Comparison of ENCODE assay signal across 10 cellular contexts in the genomic region with DNA sequence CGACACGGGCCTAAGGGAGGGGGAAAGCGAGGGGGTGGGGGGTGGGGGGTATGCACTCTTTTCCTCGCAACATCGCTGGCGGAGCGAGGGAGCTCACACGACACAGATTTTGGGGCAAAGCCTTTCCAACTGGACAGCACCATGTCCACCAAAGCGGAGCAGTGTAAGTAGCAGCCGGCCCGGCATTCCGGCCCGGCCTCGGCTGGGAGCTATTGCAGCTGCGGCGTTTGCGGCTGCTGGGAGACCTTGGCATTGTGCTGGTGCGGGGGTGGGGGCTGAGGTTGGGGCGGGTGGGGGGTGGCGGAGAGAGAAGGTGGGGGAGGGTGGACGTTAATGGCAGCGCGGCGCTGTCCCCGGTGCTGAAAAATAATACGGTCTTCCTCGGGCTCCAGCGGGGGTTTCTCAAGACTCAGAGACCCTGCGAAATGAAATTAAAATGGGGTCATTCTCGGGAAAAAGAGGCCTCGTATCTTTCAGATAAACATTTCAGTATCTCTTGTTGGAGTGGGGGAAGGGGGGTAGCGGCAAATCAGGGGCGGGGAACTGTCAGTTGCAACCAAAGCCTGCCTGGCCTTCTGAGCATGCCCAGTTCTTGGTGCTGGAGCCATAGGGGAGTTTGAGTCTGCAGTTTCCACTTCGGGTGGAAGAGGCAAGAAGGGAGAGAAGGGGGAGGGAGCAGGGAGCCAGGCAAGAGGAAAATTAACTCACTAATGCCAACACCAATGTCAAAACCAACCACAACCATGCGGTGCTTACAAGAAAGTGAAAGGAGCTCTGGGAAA. TPM values are rescaled to one million over a fixed set of nuclear protein-coding genes. Genes with fewer than 3 reads are reported as not detected.
A peak's percentile ranks its signal among the peaks of the same experiment; 100 is the strongest.
DNase-seq lines count a peak whose midpoint lies in the region; ATAC-seq, FAIRE-seq and TF ChIP-seq lines count a peak whose summit lies in the region.
"Had no signal": no experiment of that assay in that cellular context is flagged by ENCODE, and none has a peak within 500 bp of the region (broad histone marks: within the 10 kb centered on the region; RNA-seq: fewer than 3 reads in every experiment).

A gene (plus strand): TSS at position 51 of the 782 bp plus-strand sequence. CDS start 91 bp downstream, at position 142.

- TF ChIP-seq POLR2A in GM12878 (IDR thresholded peaks at IDR 0.05; ENCODE audit: low read depth, low read length) = no peak

- 30% methylated on average over 17 of the region's 35 CpGs for WGBS in GM12878 (ENCODE audit: insufficient coverage, insufficient replicate concordance, low lambda C conversion rate, missing lambda C conversion rate)

- peak within 1 kb of the TSS in 1 of 10 donors; percentile 33 for H3K4me3 Mint-ChIP-seq in naive thymus-derived CD4-positive, alpha-beta T cell

- H4K20me1 ChIP-seq in GM12878 (ENCODE audit: control insufficient read depth, insufficient read depth) = no peaks in the 10 kb centered on the region

- intact Hi-C loops in GM12878 (cut with micrococcal nuclease; ENCODE audit: unreplicated experiment) = no loop called here
- intact Hi-C loops in kidney (cut with DNase I) = no loop called here
- intact Hi-C loops in naive thymus-derived CD4-positive, alpha-beta T cell (cut with micrococcal nuclease) = no loop called here

- no peak for TF ChIP-seq EP300 in GM12878 (IDR thresholded peaks at IDR 0.05; ENCODE audit: borderline replicate concordance in 1 of 2, control insufficient read depth in 1 of 2, low read depth in 2 of 2, low read length in 2 of 2)

- ATAC-seq in GM12878 (no peak), HG02678 (IDR thresholded peaks at IDR 0.05; ENCODE audit: unreplicated experiment) (no peak), GM19035 (IDR thresholded peaks at IDR 0.05; ENCODE audit: unreplicated experiment) (no peak)
- no peak for ATAC-seq in naive thymus-derived CD4-positive, alpha-beta T cell

- SMC1A ChIA-PET in GM12878 (lab: Charles Lee; ENCODE audit: uncharacterized antibody, unreplicated experiment) = no interaction called here

- peaks cover 34 to 57% (median 54%) of the 10 kb centered on the region in 5 donors for H3K27me3 Mint-ChIP-seq in naive thymus-derived CD4-positive, alpha-beta T cell

- H3K9ac ChIP-seq in GM12878 (ENCODE audit: control insufficient read depth, insufficient read depth, low read length) = no peak within 1 kb of the TSS
- H3K9ac ChIP-seq in kidney (ENCODE audit: low read length in 2 of 2) = no peak within 1 kb of the TSS

- POLR2A ChIA-PET in GM12878 (lab: Charles Lee) = no interaction called here
- POLR2A ChIA-PET in naive thymus-derived CD4-positive, alpha-beta T cell (lab: Charles Lee) = no interaction called here

- no peaks in the 10 kb centered on the region for H3K4me1 Mint-ChIP-seq in naive thymus-derived CD4-positive, alpha-beta T cell

- BruUV-seq in GM12878 (replicated peaks; lab: Mats Ljungman, UMichigan) = no TSS peak

- H3K36me3 Mint-ChIP-seq in naive thymus-derived CD4-positive, alpha-beta T cell = peaks cover 0 to 4% (median 0%) of the 10 kb centered on the region in 5 donors

- CTCF ChIA-PET in GM12878 (lab: Yijun Ruan, JAX) = no interaction called here
- CTCF ChIA-PET in naive thymus-derived CD4-positive, alpha-beta T cell (lab: Charles Lee) = no interaction called here

- no peak within 1 kb of the TSS for H3K4me2 ChIP-seq in GM12878 (ENCODE audit: control insufficient read depth, insufficient read depth)

- no peak for TF ChIP-seq CTCF in GM12878 (IDR thresholded peaks at IDR 0.05 in 2 of 3, conservative IDR thresholded peaks at IDR 0.05 in 1 of 3; ENCODE audit: control insufficient read depth in 2 of 3, extremely low read depth in 1 of 3, insufficient read depth in 1 of 3, low read depth in 3 of 3, low read length in 3 of 3)
- no peak for TF ChIP-seq CTCF in kidney (IDR thresholded peaks at IDR 0.05; ENCODE audit: borderline replicate concordance, extremely low read depth, insufficient read depth)

- H3K79me2 ChIP-seq in GM12878 (ENCODE audit: control insufficient read depth, insufficient read depth, low read length) = no peaks in the 10 kb centered on the region

- H3K4me3 ChIP-seq in GM12878 = no peak within 1 kb of the TSS
- H3K4me3 ChIP-seq in kidney (ENCODE audit: low read length in 2 of 2) = peak within 1 kb of the TSS; percentile 49 to 57
- H3K4me3 ChIP-seq in naive thymus-derived CD4-positive, alpha-beta T cell (ENCODE audit: low read length) = no peak within 1 kb of the TSS
- H3K4me3 ChIP-seq: SJSA1 had no signal

- no peak for FAIRE-seq in GM12878 (lab: Jason Lieb, UNC)
- no peak for FAIRE-seq in kidney (lab: Jason Lieb, UNC)

- RAD21 ChIA-PET in GM12878 (lab: Charles Lee; ENCODE audit: unreplicated experiment) = no interaction called here

- TF ChIP-seq RAD21 in GM12878 (IDR thresholded peaks at IDR 0.05; ENCODE audit: insufficient read depth, low read depth, low read length) = no peak

- H2AFZ ChIP-seq in GM12878 (ENCODE audit: control insufficient read depth, low read depth, low read length) = no peak within 1 kb of the TSS

- in situ Hi-C loops in GM12878 (cut with MboI) = no loop called here

- no peaks in the 10 kb centered on the region for H3K4me1 ChIP-seq in GM12878 (ENCODE audit: control insufficient read depth, insufficient read depth, low read length)
- peaks cover 0 to 4% of the 10 kb centered on the region in 2 donors for H3K4me1 ChIP-seq in kidney (ENCODE audit: control insufficient read depth in 1 of 2, insufficient read depth in 1 of 2, low read depth in 1 of 2, low read length in 2 of 2)
- no peaks in the 10 kb centered on the region for H3K4me1 ChIP-seq in naive thymus-derived CD4-positive, alpha-beta T cell (ENCODE audit: control insufficient read depth in 2 of 2, insufficient read depth in 2 of 2, low read length in 2 of 2)
- H3K4me1 ChIP-seq: SJSA1 had no signal

- no peaks in the 10 kb centered on the region for H3K36me3 ChIP-seq in GM12878 (ENCODE audit: control insufficient read depth in 2 of 2, insufficient read depth in 2 of 2, low read length in 1 of 2)
- H3K36me3 ChIP-seq in kidney (ENCODE audit: control insufficient read depth in 1 of 2, insufficient read depth in 2 of 2, low read length in 2 of 2) = no peaks in the 10 kb centered on the region
- H3K36me3 ChIP-seq in naive thymus-derived CD4-positive, alpha-beta T cell (ENCODE audit: control insufficient read depth in 2 of 3, insufficient read depth in 3 of 3, low read length in 3 of 3) = no peaks in the 10 kb centered on the region
- H3K36me3 ChIP-seq: SJSA1 had no signal

- peaks cover 7 to 37% (median 17%) of the 10 kb centered on the region in 11 donors for H3K9me3 Mint-ChIP-seq in naive thymus-derived CD4-positive, alpha-beta T cell

- H3K9me3 ChIP-seq in GM12878 (replicated peaks; ENCODE audit: control insufficient read depth, insufficient read depth, low read length) (no peaks in the 10 kb centered on the region; the same call in 1 of the 3 replicates), kidney (ENCODE audit: control insufficient read depth in 1 of 2, low read length in 2 of 2) (peaks cover 0 to 6% of the 10 kb centered on the region in 2 donors)
- peaks cover 0 to 5% (median 0%) of the 10 kb centered on the region in 3 experiments for H3K9me3 ChIP-seq in naive thymus-derived CD4-positive, alpha-beta T cell (ENCODE audit: control insufficient read depth in 2 of 3, low read length in 3 of 3)
- H3K9me3 ChIP-seq: SJSA1 had no signal

- no peak within 1 kb of the TSS for H3K27ac Mint-ChIP-seq in naive thymus-derived CD4-positive, alpha-beta T cell

- H3K27ac ChIP-seq in GM12878 (ENCODE audit: control insufficient read depth, insufficient read depth) (no peak within 1 kb of the TSS), kidney (ENCODE audit: low read depth in 2 of 2, low read length in 2 of 2) (no peak within 1 kb of the TSS)
- no peak within 1 kb of the TSS for H3K27ac ChIP-seq in naive thymus-derived CD4-positive, alpha-beta T cell (ENCODE audit: low read depth, low read length)
- H3K27ac ChIP-seq: SJSA1 had no signal

- DNase-seq in Ammon's horn (ENCODE audit: low spot score) = peak; percentile 81
- DNase-seq in NCI-H187 (lab: John Stamatoyannopoulos, UW) = peak; percentile 68 to 78
- DNase-seq in GM12878 (ENCODE audit: low read depth, low spot score) = no peak
- DNase-seq in kidney = no peak
- DNase-seq in naive thymus-derived CD4-positive, alpha-beta T cell = no peak
- no peak for DNase-seq in T-helper 1 cell
- DNase-seq: left cardiac atrium had no signal

- peaks cover 0 to 5% of the 10 kb centered on the region in 2 experiments; a peak in 3 of 4 replicates for H3K27me3 ChIP-seq in GM12878 (replicated peaks in 1 of 2; ENCODE audit: control insufficient read depth in 2 of 2, insufficient read depth in 2 of 2, low read length in 1 of 2)
- peaks cover 0 to 10% of the 10 kb centered on the region in 2 donors for H3K27me3 ChIP-seq in naive thymus-derived CD4-positive, alpha-beta T cell (ENCODE audit: control insufficient read depth in 2 of 2, insufficient read depth in 2 of 2, low read length in 2 of 2)

TF ChIP-seq in GM12878, 131 proteins besides CTCF, POLR2A, EP300 and RAD21 (continues in another document):
- TF ChIP-seq BHLHE40 (IDR thresholded peaks at IDR 0.05; ENCODE audit: borderline replicate concordance in 1 of 2, low read depth in 2 of 2, low read length in 1 of 2) = no peak
- TF ChIP-seq YY1 (IDR thresholded peaks at IDR 0.05; ENCODE audit: low read depth, low read length) = peak; percentile 20; the same call in 1 of the 2 replicates

RNA-seq across cellular contexts. Expression of the gene that starts here (rescaled TPM):
- total RNA-seq in GM12878 (2013; cell fraction: nucleolus; rRNA removed) = 3.3 and 3.5 TPM in 2 replicates
- total RNA-seq in GM12878 (2014; rRNA removed) (0.16 and 0.17 TPM in 2 replicates), GM12878 (2014; rRNA removed; fragmentation: Illumina TruSeq; extraction: Trizol) (0.22 and 0.23 TPM in 2 replicates), GM12878 (2021) (0.15 and 0.16 TPM in 2 replicates), kidney (0.79 TPM)
- 0.03 TPM for polyA plus RNA-seq in GM12878 (2011; ENCODE audit: low read depth)
- polyA plus RNA-seq in GM12878 (2011; rRNA removed) (0.20 and 0.29 TPM in 2 replicates), GM12878 (2014; fragmentation: Illumina TruSeq; extraction: Trizol) (0.12 and 0.14 TPM in 2 replicates), GM12878 (2014; fragmentation: Nextera tagmentation; extraction: Ambion mirVana) (under 1 TPM; 0.05 to 0.13 TPM), GM12878 (2014; rRNA removed) (0.08 and 0.16 TPM in 2 replicates), GM12878 (2016; fragmentation: Nextera tagmentation; extraction: Ambion mirVana) (under 1 TPM; 0.04 to 0.29 TPM), kidney (ENCODE audit: insufficient read depth, low read depth, low replicate concordance) (0.56 TPM)
- 0.21 and 0.22 TPM in 2 replicates for polyA plus RNA-seq in GM12878 (2011; cell fraction: cytosol; rRNA removed)
- polyA plus RNA-seq in GM12878 (2011; cell fraction: nucleus; rRNA removed) = 0.80 and 0.99 TPM in 2 replicates
- polyA plus RNA-seq in GM12878 (2012) = 0.08 TPM in 2 replicates
- polyA minus RNA-seq in GM12878 (2011; rRNA and poly(A)+ RNA removed) = 0.82 and 0.95 TPM in 2 replicates
- 0.21 TPM in 1 of 2 replicates, not detected in the other for polyA minus RNA-seq in GM12878 (2011; cell fraction: cytosol; rRNA and poly(A)+ RNA removed)
- 1.3 and 1.8 TPM in 2 replicates for polyA minus RNA-seq in GM12878 (2011; cell fraction: nucleus; rRNA and poly(A)+ RNA removed)
- total RNA-seq in naive thymus-derived CD4-positive, alpha-beta T cell = under 1 TPM in 4 of 5 experiments, not detected in 1; 0.05 to 0.15 (median 0.08) TPM
- polyA plus RNA-seq in naive thymus-derived CD4-positive, alpha-beta T cell = not detected

Comparison
In these comparisons a context has a peak if more than half of its experiments do, and no peak if none do; other contexts are left out.
1. DNase-seq: peak in Ammon's horn (single experiment) and NCI-H187 (2 of 2); none in GM12878 (single experiment), kidney (single experiment), naive thymus-derived CD4-positive, alpha-beta T cell (0 of 9) and T-helper 1 cell (0 of 5).
2. H3K4me3 ChIP-seq: peak in kidney (2 of 2); none in GM12878 (single experiment) and naive thymus-derived CD4-positive, alpha-beta T cell (single experiment).